22 cellular contexts compared by ENCODE assay signal in genomic region chr2:103738108-103738507, GRCh38.
A peak's percentile ranks its signal among the peaks of the same experiment; 100 is the strongest.
DNase-seq lines count a peak whose midpoint lies in the region; ATAC-seq and FAIRE-seq lines count a peak whose summit lies in the region.
"Had no signal": no experiment of that assay in that cellular context is flagged by ENCODE, and none has a peak within 500 bp of the region (broad histone marks: within the 10 kb centered on the region; RNA-seq: fewer than 3 reads in every experiment).

No MANE protein-coding gene starts in this region.

- intact Hi-C loops in activated T-helper 2 cell treated with anti-CD3 and anti-CD28 coated beads, Interferon-gamma antibody, Interleukin-2, Interleukin-4, amounts not matched to agents 10 μg/mL and 5 μg/mL and 100 μg/mL, durations not matched to agents 14 hours and 24 hours and 36 hours (cut with micrococcal nuclease), result no loop called here

- no peaks in the 10 kb centered on the region for H3K4me1 Mint-ChIP-seq in activated T-helper 2 cell treated with anti-CD3 and anti-CD28 coated beads, Interferon-gamma antibody, Interleukin-2, Interleukin-4, amounts not matched to agents 10 μg/mL and 5 μg/mL and 100 μg/mL, durations not matched to agents 14 hours and 24 hours and 36 hours (ENCODE audit: low read depth)
- H3K4me1 Mint-ChIP-seq: B cell; CD4-positive, CD25-positive, alpha-beta regulatory T cell had no signal

- DNase-seq in RCC 7860 (ENCODE audit: low spot score), result peak; percentile 57
- DNase-seq in glomerular visceral epithelial cell (ENCODE audit: extremely low spot score), result peak; percentile 56
- DNase-seq in kidney tubule cell (ENCODE audit: low spot score), result peak; percentile 77
- peak; percentile 68 for DNase-seq in renal cortical epithelial cell (ENCODE audit: low read depth)
- DNase-seq in activated T-helper 2 cell treated with anti-CD3 and anti-CD28 coated beads, Interferon-gamma antibody, Interleukin-2, Interleukin-4, amounts not matched to agents 10 μg/mL and 5 μg/mL and 100 μg/mL, durations not matched to agents 14 hours and 24 hours and 36 hours (ENCODE audit: low spot score), result no peak
- DNase-seq in hypothalamus (lab: John Stamatoyannopoulos, UW), result no peak
- DNase-seq in stimulated activated CD4-positive, alpha-beta T cell treated with anti-CD3 and anti-CD28 coated beads, Interleukin-12 subunit alpha, Interleukin-12 subunit beta, amount 100 ng/mL, for 4 hours, result no peak
- DNase-seq: Caco-2; CD4-positive, CD25-positive, alpha-beta regulatory T cell; CD8-positive, alpha-beta T cell; DMS 273 treated with DMSO at 0.1 percent for 48 hours; DMS53; DND-41; GM23248; H7; HCEC 1CT had no signal

- H3K27ac Mint-ChIP-seq in activated T-helper 2 cell treated with anti-CD3 and anti-CD28 coated beads, Interferon-gamma antibody, Interleukin-2, Interleukin-4, amounts not matched to agents 10 μg/mL and 5 μg/mL and 100 μg/mL, durations not matched to agents 14 hours and 24 hours and 36 hours, result no peak overlapping the region
- H3K27ac Mint-ChIP-seq: B cell; CD4-positive, CD25-positive, alpha-beta regulatory T cell; CD8-positive, alpha-beta T cell had no signal

- no peaks in the 10 kb centered on the region for H3K27me3 Mint-ChIP-seq in activated T-helper 2 cell treated with anti-CD3 and anti-CD28 coated beads, Interferon-gamma antibody, Interleukin-2, Interleukin-4, amounts not matched to agents 10 μg/mL and 5 μg/mL and 100 μg/mL, durations not matched to agents 14 hours and 24 hours and 36 hours (ENCODE audit: low read depth)
- H3K27me3 Mint-ChIP-seq: B cell; CD4-positive, CD25-positive, alpha-beta regulatory T cell had no signal

- no peak overlapping the region for H3K4me3 Mint-ChIP-seq in activated T-helper 2 cell treated with anti-CD3 and anti-CD28 coated beads, Interferon-gamma antibody, Interleukin-2, Interleukin-4, amounts not matched to agents 10 μg/mL and 5 μg/mL and 100 μg/mL, durations not matched to agents 14 hours and 24 hours and 36 hours (ENCODE audit: low read depth)
- H3K4me3 Mint-ChIP-seq: B cell; CD4-positive, CD25-positive, alpha-beta regulatory T cell; CD8-positive, alpha-beta T cell had no signal

- FAIRE-seq in RCC 7860 (lab: Jason Lieb, UNC), result peak; percentile 94
- FAIRE-seq: D721Med, G401.6, GM12878, H1 had no signal

- H3K36me3 Mint-ChIP-seq in activated T-helper 2 cell treated with anti-CD3 and anti-CD28 coated beads, Interferon-gamma antibody, Interleukin-2, Interleukin-4, amounts not matched to agents 10 μg/mL and 5 μg/mL and 100 μg/mL, durations not matched to agents 14 hours and 24 hours and 36 hours (ENCODE audit: low read depth), result no peaks in the 10 kb centered on the region
- H3K36me3 Mint-ChIP-seq: CD4-positive, CD25-positive, alpha-beta regulatory T cell; CD8-positive, alpha-beta T cell had no signal

- ATAC-seq in GM21360 (IDR thresholded peaks at IDR 0.05; ENCODE audit: unreplicated experiment), result no peak
- ATAC-seq: CD8-positive, alpha-beta T cell; GM12878 had no signal

- H3K9me3 Mint-ChIP-seq in activated T-helper 2 cell treated with anti-CD3 and anti-CD28 coated beads, Interferon-gamma antibody, Interleukin-2, Interleukin-4, amounts not matched to agents 10 μg/mL and 5 μg/mL and 100 μg/mL, durations not matched to agents 14 hours and 24 hours and 36 hours, result peaks cover 40% of the 10 kb centered on the region

Comparison
In these comparisons a context has a peak if more than half of its experiments do, and no peak if none do; other contexts are left out.
1. DNase-seq: peak in RCC 7860 (single experiment), glomerular visceral epithelial cell (single experiment), kidney tubule cell (single experiment) and renal cortical epithelial cell (single experiment); none in activated T-helper 2 cell treated with anti-CD3 and anti-CD28 coated beads, Interferon-gamma antibody, Interleukin-2, Interleukin-4, amounts not matched to agents 10 μg/mL and 5 μg/mL and 100 μg/mL, durations not matched to agents 14 hours and 24 hours and 36 hours (single experiment), hypothalamus (0 of 51) and stimulated activated CD4-positive, alpha-beta T cell treated with anti-CD3 and anti-CD28 coated beads, Interleukin-12 subunit alpha, Interleukin-12 subunit beta, amount 100 ng/mL, for 4 hours (single experiment).